Comparison of ENCODE assay signal across 25 cellular contexts in the genomic region with DNA sequence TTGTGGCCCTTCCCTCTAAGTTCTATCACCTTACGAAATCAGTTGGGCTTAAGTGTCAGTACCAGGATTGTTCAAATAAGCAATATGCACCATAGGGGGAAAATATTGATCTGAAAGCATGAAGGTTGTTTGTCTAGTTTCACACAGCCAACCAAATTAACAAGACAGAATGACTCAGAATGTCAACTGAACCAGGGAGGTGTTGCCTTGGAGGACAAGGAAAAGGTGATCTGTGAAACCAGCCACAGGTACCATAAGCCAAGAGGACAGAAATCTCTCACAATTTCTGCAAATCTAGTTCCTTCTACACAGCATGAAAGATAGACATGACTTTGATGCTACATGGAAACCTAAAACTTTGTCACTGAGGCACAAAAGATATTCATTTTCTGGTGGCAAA.
"Had no signal": no experiment of that assay in that cellular context is flagged by ENCODE, and none has a peak within 500 bp of the region (broad histone marks: within the 10 kb centered on the region; RNA-seq: fewer than 3 reads in every experiment).

No MANE protein-coding gene starts in this region.

- H3K27me3 Mint-ChIP-seq: activated CD8-positive, alpha-beta T cell treated with anti-CD3 and anti-CD28 coated beads for 36 hours; brain; central memory CD8-positive, alpha-beta T cell; IgD-negative memory B cell; T-cell had no signal

- H3K4me1 Mint-ChIP-seq: central memory CD8-positive, alpha-beta T cell; IgD-negative memory B cell had no signal

- H3K27ac ChIP-seq: SK-N-MC, VCaP had no signal

- H3K27ac Mint-ChIP-seq: activated CD8-positive, alpha-beta T cell treated with anti-CD3 and anti-CD28 coated beads for 36 hours; activated T-helper 2 cell treated with anti-CD3 and anti-CD28 coated beads, Interferon-gamma antibody, Interleukin-2, Interleukin-4, amounts not matched to agents 10 μg/mL and 5 μg/mL and 100 μg/mL, durations not matched to agents 14 hours and 24 hours and 36 hours; IgD-negative memory B cell; T-cell had no signal

- H3K4me3 ChIP-seq: SK-N-MC had no signal

- H3K4me3 Mint-ChIP-seq: activated CD8-positive, alpha-beta T cell treated with anti-CD3 and anti-CD28 coated beads for 36 hours; activated T-cell treated with anti-CD3 and anti-CD28 coated beads, Interleukin-2, amount 50 U/mL, for 4 hours; brain; central memory CD8-positive, alpha-beta T cell; IgD-negative memory B cell; T-cell had no signal

- DNase-seq: activated CD4-positive, alpha-beta T cell treated with anti-CD3 and anti-CD28 coated beads, Interleukin-2, amount 50 U/mL, for 1 hour; activated CD4-positive, CD25-positive, alpha-beta regulatory T cell; activated CD8-positive, alpha-beta T cell treated with anti-CD3 and anti-CD28 coated beads for 36 hours; activated gamma-delta T cell treated with Interleukin-2 at 50 U/mL for 16 hours; activated naive CD4-positive, alpha-beta T cell treated with anti-CD3 and anti-CD28 coated beads, Interleukin-2, amount 50 U/mL, for 16 hours; activated T-cell treated with anti-CD3 and anti-CD28 coated beads, Interleukin-2, amount 50 U/mL, for 4 hours; amygdala; KG1; NCI-H1092; NCI-H1930; NCI-H345; NCI-H510A; NCI-H526 treated with DMSO at 0.1 percent for 48 hours; OCI-M1; RPMI8226; T-cell; T1000 had no signal

- H3K9me3 Mint-ChIP-seq: central memory CD8-positive, alpha-beta T cell had no signal

- H3K36me3 Mint-ChIP-seq: brain, IgD-negative memory B cell had no signal

- ATAC-seq: activated CD8-positive, alpha-beta T cell treated with anti-CD3 and anti-CD28 coated beads for 36 hours; activated T-cell treated with anti-CD3 and anti-CD28 coated beads, Interleukin-2, amount 50 U/mL, for 4 hours; Panc1; Right ventricle myocardium inferior; T-cell had no signal
